ENCODE assay signal across 1 cellular context in genomic region chr14:91378945-91379932, GRCh38.
TF ChIP-seq lines count a peak whose summit lies in the region.

No MANE protein-coding gene starts in this region.

TF ChIP-seq in HepG2, 621 proteins besides CTCF, POLR2A, EP300 and RAD21 (continued from another document):
- TF ChIP-seq GABPB1 (CRISPR knock-in tag; IDR thresholded peaks at IDR 0.05) (0 out of 2 replicates have a peak, but pooled peaks have one; percentile 16), ZNF660 (CRISPR knock-in tag; IDR thresholded peaks at IDR 0.05; ENCODE audit: borderline replicate concordance, low read depth) (no peak), TOPORS (CRISPR knock-in tag; IDR thresholded peaks at IDR 0.05) (no peak), RXRA (CRISPR knock-in tag; IDR thresholded peaks at IDR 0.05) (peak; percentile 97)
